ENCODE assay signal across 8 cellular contexts in the genomic region with DNA sequence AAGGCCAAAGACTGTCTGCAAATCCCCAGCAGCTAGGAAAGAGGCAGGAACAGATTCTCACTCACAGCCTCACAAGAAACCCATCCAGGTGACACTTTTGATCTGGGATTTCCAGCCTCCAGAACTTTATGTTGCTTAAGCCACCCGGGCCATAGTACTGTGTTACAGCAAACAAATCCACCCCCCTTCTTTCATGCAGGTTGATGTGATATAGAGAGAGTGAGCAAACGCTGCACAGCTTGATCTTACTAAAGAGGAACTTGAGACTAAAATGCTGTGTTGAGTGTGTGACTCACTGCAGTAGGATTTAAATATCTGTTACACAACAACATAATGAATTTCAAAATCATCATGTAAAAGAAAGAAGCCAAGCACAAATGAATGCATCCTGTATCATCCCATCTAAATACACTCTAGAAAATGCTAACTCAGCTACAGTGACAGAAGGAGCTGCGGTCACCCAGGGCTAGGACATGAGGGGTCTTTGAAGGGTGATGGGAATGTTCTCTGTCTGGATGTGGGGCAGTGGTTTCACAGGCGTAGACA. TPM values are rescaled to one million over a fixed set of nuclear protein-coding genes. Genes with fewer than 3 reads are reported as not detected.
DNase-seq lines count a peak whose midpoint lies in the region; ATAC-seq and TF ChIP-seq lines count a peak whose summit lies in the region.

No MANE protein-coding gene starts in this region.

- no peaks in the 10 kb centered on the region for H3K79me2 ChIP-seq in trophoblast cell (ENCODE audit: control insufficient read depth, insufficient read depth, low read length, poor library complexity)

- no peak overlapping the region for H3K9ac ChIP-seq in trophoblast cell (ENCODE audit: low read length)

- no peak overlapping the region for H2BK120ac ChIP-seq in trophoblast cell (ENCODE audit: insufficient read depth, low read length, poor library complexity)

- H2BK5ac ChIP-seq in trophoblast cell (ENCODE audit: low read depth, low read length, poor library complexity): no peak overlapping the region

- no peak overlapping the region for H4K12ac ChIP-seq in trophoblast cell (ENCODE audit: low read depth, low read length)

- DNase-seq in AG09309 (ENCODE audit: low read depth): peak; percentile 85
- DNase-seq in NCI-H2107 (lab: John Stamatoyannopoulos, UW): peak; percentile 26
- peak; percentile 97 for DNase-seq in choroid plexus epithelial cell (ENCODE audit: low read depth)
- peak; percentile 60 to 85 for DNase-seq in trophoblast cell
- no peak for DNase-seq in COLO668 (lab: John Stamatoyannopoulos, UW; ENCODE audit: unreplicated experiment)
- DNase-seq in LoVo (ENCODE audit: low spot score): no peak
- no peak for DNase-seq in SK-N-DZ (ENCODE audit: low spot score)

- no CpG with 5 or more reads among the region's 4 CpGs for WGBS in trophoblast cell (ENCODE audit: extremely low coverage, insufficient coverage, insufficient read length)

- no peaks in the 10 kb centered on the region for H3K27me3 ChIP-seq in trophoblast cell (ENCODE audit: insufficient read depth, low read length)

- H3K4me3 ChIP-seq in AG09309 (ENCODE audit: control insufficient read depth, low read depth, low read length) (no peak overlapping the region), choroid plexus epithelial cell (ENCODE audit: low read depth, low read length) (no peak overlapping the region), trophoblast cell (ENCODE audit: low read depth, low read length) (no peak overlapping the region)

- no peaks in the 10 kb centered on the region for H3K36me3 ChIP-seq in trophoblast cell (ENCODE audit: control insufficient read depth in 1 of 2, insufficient read depth in 2 of 2, low read length in 2 of 2)

- H4K91ac ChIP-seq in trophoblast cell (ENCODE audit: low read depth, low read length): no peak overlapping the region

- no peaks in the 10 kb centered on the region for H3K9me3 ChIP-seq in trophoblast cell (ENCODE audit: insufficient read depth, low read depth, low read length)

- TF ChIP-seq CTCF in AG09309 (IDR thresholded peaks at IDR 0.05; ENCODE audit: control insufficient read depth, insufficient read depth, low read depth, low read length, missing control alignments) (no peak), choroid plexus epithelial cell (conservative IDR thresholded peaks at IDR 0.05; ENCODE audit: low read depth, low read length) (no peak)

- no peak overlapping the region for H3K18ac ChIP-seq in trophoblast cell (ENCODE audit: low read length)

- H4K8ac ChIP-seq in trophoblast cell (ENCODE audit: low read depth, low read length): no peak overlapping the region

- H3K79me1 ChIP-seq in trophoblast cell (ENCODE audit: low read length): no peaks in the 10 kb centered on the region

- H2AK5ac ChIP-seq in trophoblast cell (ENCODE audit: low read length): no peak overlapping the region

- no peak overlapping the region for H2BK12ac ChIP-seq in trophoblast cell (ENCODE audit: low read length)

- no peaks in the 10 kb centered on the region for H3K4me1 ChIP-seq in trophoblast cell (ENCODE audit: control insufficient read depth in 1 of 2, insufficient read depth in 2 of 2, low read length in 2 of 2)

- H3K4me2 ChIP-seq in trophoblast cell (ENCODE audit: low read length): no peak overlapping the region

- no peak overlapping the region for H3K4ac ChIP-seq in trophoblast cell (ENCODE audit: low read depth, low read length)

- ATAC-seq in GM19328 (IDR thresholded peaks at IDR 0.05; ENCODE audit: unreplicated experiment): peak; percentile 45

- H3K23ac ChIP-seq in trophoblast cell (ENCODE audit: low read length): no peak overlapping the region

- no peak overlapping the region for H3K14ac ChIP-seq in trophoblast cell (ENCODE audit: low read length)

- no peak overlapping the region for H2AFZ ChIP-seq in trophoblast cell (ENCODE audit: insufficient read depth, low read length, poor library complexity)

- H3K27ac ChIP-seq in trophoblast cell (ENCODE audit: low read depth, low read length): no peak overlapping the region

RNA-seq across cellular contexts. Expression of a gene that starts 32.2 kb away (rescaled TPM):
- polyA plus RNA-seq in trophoblast cell (2013): 3.6 and 4.2 TPM in 2 replicates
- 8.6 and 27.6 TPM in 2 replicates for polyA plus RNA-seq in SK-N-DZ (2014; cell fraction: cytosol; rRNA removed)
- 12.3 and 13.5 TPM in 2 replicates for polyA plus RNA-seq in SK-N-DZ (2014; cell fraction: nucleus; rRNA removed)

Comparison
In these comparisons a context has a peak if more than half of its experiments do, and no peak if none do; other contexts are left out.
1. DNase-seq: peak in AG09309 (single experiment), NCI-H2107 (single experiment), choroid plexus epithelial cell (single experiment) and trophoblast cell (2 of 2); none in COLO668 (single experiment), LoVo (single experiment) and SK-N-DZ (single experiment).